In genomic region chr15:73956276-73957086, GRCh38 we compare ENCODE assay signal across 11 cellular contexts. TPM values are rescaled to one million over a fixed set of nuclear protein-coding genes. Genes with fewer than 3 reads are reported as not detected.
A peak's percentile ranks its signal among the peaks of the same experiment; 100 is the strongest.
DNase-seq lines count a peak whose midpoint lies in the region; ATAC-seq and TF ChIP-seq lines count a peak whose summit lies in the region.
"Had no signal": no experiment of that assay in that cellular context is flagged by ENCODE, and none has a peak within 500 bp of the region (broad histone marks: within the 10 kb centered on the region; RNA-seq: fewer than 3 reads in every experiment).

No MANE protein-coding gene starts in this region.

- H3K27me3 ChIP-seq in BJ (ENCODE audit: control insufficient read depth, insufficient read depth, low read length): no peaks in the 10 kb centered on the region

- TF ChIP-seq CTCF in BJ (IDR thresholded peaks at IDR 0.05; ENCODE audit: insufficient read depth, low read depth, low read length): no peak
- TF ChIP-seq CTCF in mucosa of descending colon (IDR thresholded peaks at IDR 0.05): no peak
- TF ChIP-seq CTCF in mesothelial cell of epicardium (IDR thresholded peaks at IDR 0.05; ENCODE audit: unreplicated experiment): no peak

- no peak for TF ChIP-seq EP300 in Ishikawa (IDR thresholded peaks at IDR 0.05; ENCODE audit: borderline replicate concordance)

- no peaks in the 10 kb centered on the region for H3K36me3 Mint-ChIP-seq in central memory CD8-positive, alpha-beta T cell (ENCODE audit: insufficient read depth)
- no peaks in the 10 kb centered on the region for H3K36me3 Mint-ChIP-seq in mesothelial cell of epicardium
- no peaks in the 10 kb centered on the region for H3K36me3 Mint-ChIP-seq in activated T-cell treated with anti-CD3 and anti-CD28 coated beads, Interleukin-2, amount 50 U/mL, for 4 hours (ENCODE audit: insufficient read depth)

- TF ChIP-seq RAD21 in Ishikawa (IDR thresholded peaks at IDR 0.05; ENCODE audit: low read depth): no peak

- H3K36me3 ChIP-seq in BJ (ENCODE audit: control insufficient read depth, insufficient read depth, low read length) (peaks cover 11% of the 10 kb centered on the region), mucosa of descending colon (ENCODE audit: low read depth) (no peaks in the 10 kb centered on the region)

- H3K4me1 ChIP-seq in mucosa of descending colon (ENCODE audit: low read depth): peaks cover 7% of the 10 kb centered on the region
- H3K4me1 ChIP-seq: parathyroid adenoma had no signal

- H3K27ac Mint-ChIP-seq in central memory CD8-positive, alpha-beta T cell (ENCODE audit: low read depth): peak overlapping the region; percentile 32
- H3K27ac Mint-ChIP-seq in mesothelial cell of epicardium: no peak overlapping the region

- H3K9me3 ChIP-seq in mucosa of descending colon: no peaks in the 10 kb centered on the region

- ATAC-seq in central memory CD8-positive, alpha-beta T cell (replicated peaks; ENCODE audit: extremely low read depth, poor library complexity, severe bottlenecking): no peak
- ATAC-seq in mucosa of descending colon (peak; percentile 30), HG03439 (IDR thresholded peaks at IDR 0.05; ENCODE audit: unreplicated experiment) (no peak)
- no peak for ATAC-seq in activated T-cell treated with anti-CD3 and anti-CD28 coated beads, Interleukin-2, amount 50 U/mL, for 4 hours

- no peaks in the 10 kb centered on the region for H3K27me3 Mint-ChIP-seq in central memory CD8-positive, alpha-beta T cell
- peaks cover 5% of the 10 kb centered on the region for H3K27me3 Mint-ChIP-seq in mesothelial cell of epicardium (ENCODE audit: low read depth)
- no peaks in the 10 kb centered on the region for H3K27me3 Mint-ChIP-seq in activated T-cell treated with anti-CD3 and anti-CD28 coated beads, Interleukin-2, amount 50 U/mL, for 4 hours (ENCODE audit: low read depth)

- H3K4me3 ChIP-seq in BJ (ENCODE audit: low read depth, low read length): no peak overlapping the region
- H3K4me3 ChIP-seq in mucosa of descending colon: no peak overlapping the region

- no peak overlapping the region for H3K4me3 Mint-ChIP-seq in central memory CD8-positive, alpha-beta T cell
- H3K4me3 Mint-ChIP-seq in mesothelial cell of epicardium: no peak overlapping the region
- H3K4me3 Mint-ChIP-seq in activated T-cell treated with anti-CD3 and anti-CD28 coated beads, Interleukin-2, amount 50 U/mL, for 4 hours: no peak overlapping the region

- POLR2A ChIA-PET in BJ (lab: Charles Lee): interaction anchor here (1.5 kb wide), 1 partner anchor 17 kb away, joined by 6 read pairs; no protein-coding TSS in a partner anchor

- peaks cover 17% of the 10 kb centered on the region for H3K4me1 Mint-ChIP-seq in central memory CD8-positive, alpha-beta T cell
- H3K4me1 Mint-ChIP-seq in mesothelial cell of epicardium: peaks cover 8% of the 10 kb centered on the region
- peaks cover 30% of the 10 kb centered on the region for H3K4me1 Mint-ChIP-seq in activated T-cell treated with anti-CD3 and anti-CD28 coated beads, Interleukin-2, amount 50 U/mL, for 4 hours (ENCODE audit: low read depth)

- CTCF ChIA-PET in BJ (lab: Yijun Ruan, JAX): interaction anchor here (0.9 to 6.2 kb wide), 7 partner anchors 8 to 91 kb away, joined by 3 to 28 read pairs (median 4); no protein-coding TSS in a partner anchor

- DNase-seq in BJ (ENCODE audit: low read depth) (peak; percentile 85), mucosa of descending colon (no peak), globus pallidus (ENCODE audit: low spot score) (no peak), mesothelial cell of epicardium (ENCODE audit: low spot score in 2 of 2, unreplicated experiment in 2 of 2) (no peak)
- no peak for DNase-seq in central memory CD8-positive, alpha-beta T cell (ENCODE audit: low spot score in 2 of 2)
- no peak for DNase-seq in activated T-cell treated with anti-CD3 and anti-CD28 coated beads, Interleukin-2, amount 50 U/mL, for 4 hours
- DNase-seq: effector memory CD4-positive, alpha-beta T cell; NCI-H1417 had no signal

- no peaks in the 10 kb centered on the region for H3K9me3 Mint-ChIP-seq in central memory CD8-positive, alpha-beta T cell
- H3K9me3 Mint-ChIP-seq in mesothelial cell of epicardium: no peaks in the 10 kb centered on the region
- no peaks in the 10 kb centered on the region for H3K9me3 Mint-ChIP-seq in activated T-cell treated with anti-CD3 and anti-CD28 coated beads, Interleukin-2, amount 50 U/mL, for 4 hours

- intact Hi-C loops in mucosa of descending colon (cut with DNase I, micrococcal nuclease): no loop called here

TF ChIP-seq in Ishikawa, 13 proteins besides CTCF, POLR2A, EP300 and RAD21:
- TF ChIP-seq TCF12 (IDR thresholded peaks at IDR 0.05; ENCODE audit: low read depth) (no peak; the same call in 1 of the 2 replicates), FOXM1 (IDR thresholded peaks at IDR 0.05; ENCODE audit: borderline replicate concordance, low read depth) (no peak), MAX (IDR thresholded peaks at IDR 0.05) (0 out of 2 replicates have a peak, but pooled peaks have one; percentile 15), TEAD4 (IDR thresholded peaks at IDR 0.05) (no peak), YY1 (IDR thresholded peaks at IDR 0.05; ENCODE audit: low read depth) (no peak), NFIC (IDR thresholded peaks at IDR 0.05) (no peak), CEBPB (IDR thresholded peaks at IDR 0.05) (no peak), TAF1 (IDR thresholded peaks at IDR 0.05; ENCODE audit: low read depth) (no peak), USF1 (IDR thresholded peaks at IDR 0.05) (no peak)

RNA-seq across cellular contexts. Expression of gene LOXL1, which starts 30.2 kb away (rescaled TPM):
- 59.1 and 92.9 TPM in 2 replicates for polyA plus RNA-seq in BJ (2011; rRNA removed)
- polyA minus RNA-seq in BJ (2011; rRNA and poly(A)+ RNA removed): 133 and 185 TPM in 2 replicates
- total RNA-seq in mucosa of descending colon (1 to 10 TPM in 2 of 3 donors, under 1 TPM in 1; 0.87 to 7.9 (median 5.1) TPM), mesothelial cell of epicardium (62.9 to 69.0 TPM (median 68.6 TPM) in 3 replicates)
- total RNA-seq in activated T-cell treated with anti-CD3 and anti-CD28 coated beads, Interleukin-2, amount 50 U/mL, for 4 hours: 1 to 10 TPM in 1 of 3 donors, under 1 TPM in 2; 0.65 to 1.2 (median 0.81) TPM

RNA-seq across cellular contexts. Expression of gene STOML1, which starts 35.6 kb away (rescaled TPM):
- 13.2 and 18.3 TPM in 2 replicates for polyA plus RNA-seq in BJ (2011; rRNA removed)
- 6.4 and 13.4 TPM in 2 replicates for polyA minus RNA-seq in BJ (2011; rRNA and poly(A)+ RNA removed)
- 10 to 100 TPM; 11.5 to 13.4 (median 12.4) TPM for total RNA-seq in mucosa of descending colon
- total RNA-seq in mesothelial cell of epicardium: 11.1 to 13.7 TPM (median 11.9 TPM) in 3 replicates
- total RNA-seq in activated T-cell treated with anti-CD3 and anti-CD28 coated beads, Interleukin-2, amount 50 U/mL, for 4 hours: 10 to 100 TPM; 14.6 to 17.9 (median 16.4) TPM

RNA-seq across cellular contexts. Expression of gene PML, which starts 38.0 kb away (rescaled TPM):
- 10.7 and 14.3 TPM in 2 replicates for polyA plus RNA-seq in BJ (2011; rRNA removed)
- 22.8 and 32.7 TPM in 2 replicates for polyA minus RNA-seq in BJ (2011; rRNA and poly(A)+ RNA removed)
- 10 to 100 TPM; 27.6 to 52.2 (median 35.6) TPM for total RNA-seq in mucosa of descending colon
- total RNA-seq in mesothelial cell of epicardium: 41.2 to 45.3 TPM (median 43.6 TPM) in 3 replicates
- total RNA-seq in activated T-cell treated with anti-CD3 and anti-CD28 coated beads, Interleukin-2, amount 50 U/mL, for 4 hours: 10 to 100 TPM; 34.9 to 39.1 (median 34.9) TPM
